21 cellular contexts compared by ENCODE assay signal in the genomic region with DNA sequence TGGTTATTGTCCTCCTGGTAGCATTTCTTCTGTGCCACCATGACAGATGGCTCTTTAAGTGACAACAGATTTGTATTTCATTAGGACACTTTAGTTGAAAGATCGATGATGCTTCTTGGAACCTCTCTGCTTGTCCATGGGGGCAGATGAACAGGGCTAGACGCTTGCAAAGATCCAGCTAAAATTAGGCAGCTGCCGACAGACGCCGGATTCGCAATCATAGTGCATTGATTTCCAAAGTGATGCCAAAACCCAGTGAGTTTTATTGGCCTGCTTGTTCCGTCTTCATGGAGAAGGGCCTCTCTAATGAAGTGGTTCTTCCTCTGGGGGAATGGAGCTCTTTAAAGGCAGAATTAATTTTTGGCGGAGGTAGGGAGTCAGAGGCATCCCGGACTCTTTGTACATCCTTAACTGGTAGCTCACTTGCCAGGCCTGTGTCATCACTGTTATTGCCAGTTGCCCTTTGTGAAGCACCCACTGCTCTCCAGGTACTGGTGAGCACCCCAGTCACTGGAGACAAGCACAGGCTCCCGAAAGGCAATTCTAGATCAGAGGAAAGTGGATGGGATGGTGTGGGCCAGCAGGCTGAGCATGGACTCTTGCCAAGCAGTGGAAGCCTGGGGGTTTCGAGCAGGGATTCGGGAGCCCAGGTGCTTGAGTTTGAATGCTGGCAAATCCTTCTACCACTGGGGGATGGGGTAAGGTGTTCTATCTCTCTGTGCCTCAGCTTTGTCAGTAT.
"Had no signal": no experiment of that assay in that cellular context is flagged by ENCODE, and none has a peak within 500 bp of the region (broad histone marks: within the 10 kb centered on the region; RNA-seq: fewer than 3 reads in every experiment).

No MANE protein-coding gene starts in this region.

- H3K36me3 Mint-ChIP-seq: activated CD4-positive, alpha-beta memory T cell treated with anti-CD3 and anti-CD28 coated beads for 36 hours; activated naive CD8-positive, alpha-beta T cell treated with anti-CD3 and anti-CD28 coated beads for 36 hours; naive thymus-derived CD4-positive, alpha-beta T cell; stimulated activated naive B cell treated with anti-CD40 and anti-IgM and Interleukin-4, amounts not matched to agents 10 μg/mL and 1 μg/mL and 100 μg/mL, for 72 hours had no signal

- H3K27ac Mint-ChIP-seq: activated B cell treated with CpG ODN at 0.5 μM for 24 hours; activated CD4-positive, alpha-beta memory T cell treated with anti-CD3 and anti-CD28 coated beads for 36 hours; activated CD4-positive, alpha-beta T cell treated with anti-CD3 and anti-CD28 coated beads for 36 hours; activated naive CD8-positive, alpha-beta T cell treated with anti-CD3 and anti-CD28 coated beads for 36 hours; naive thymus-derived CD4-positive, alpha-beta T cell; stimulated activated naive B cell treated with anti-CD40 and anti-IgM and Interleukin-4, amounts not matched to agents 10 μg/mL and 1 μg/mL and 100 μg/mL, for 72 hours had no signal

- H3K9me3 ChIP-seq: lower lobe of right lung, sigmoid colon, thoracic aorta, upper lobe of left lung had no signal

- H3K4me1 Mint-ChIP-seq: activated B cell treated with CpG ODN at 0.5 μM for 24 hours; activated CD4-positive, alpha-beta T cell treated with anti-CD3 and anti-CD28 coated beads for 36 hours; activated naive CD8-positive, alpha-beta T cell treated with anti-CD3 and anti-CD28 coated beads for 36 hours; stimulated activated naive B cell treated with anti-CD40 and anti-IgM and Interleukin-4, amounts not matched to agents 10 μg/mL and 1 μg/mL and 100 μg/mL, for 72 hours had no signal

- H3K4me3 Mint-ChIP-seq: activated B cell treated with CpG ODN at 0.5 μM for 24 hours; activated CD4-positive, alpha-beta memory T cell treated with anti-CD3 and anti-CD28 coated beads for 36 hours; activated CD4-positive, alpha-beta T cell treated with anti-CD3 and anti-CD28 coated beads for 36 hours; activated naive CD8-positive, alpha-beta T cell treated with anti-CD3 and anti-CD28 coated beads for 36 hours; naive thymus-derived CD4-positive, alpha-beta T cell; stimulated activated naive B cell treated with anti-CD40 and anti-IgM and Interleukin-4, amounts not matched to agents 10 μg/mL and 1 μg/mL and 100 μg/mL, for 72 hours had no signal

- H3K4me1 ChIP-seq: lower lobe of right lung, sigmoid colon, upper lobe of left lung had no signal

- H3K9me3 Mint-ChIP-seq: activated naive CD8-positive, alpha-beta T cell treated with anti-CD3 and anti-CD28 coated beads for 36 hours had no signal

- DNase-seq: activated B cell treated with CpG ODN at 0.5 μM for 24 hours; activated CD4-positive, alpha-beta memory T cell treated with anti-CD3 and anti-CD28 coated beads for 36 hours; activated CD4-positive, alpha-beta T cell treated with anti-CD3 and anti-CD28 coated beads for 36 hours; activated naive CD4-positive, alpha-beta T cell treated with Interleukin-2 at 50 U/mL for 16 hours; activated naive CD8-positive, alpha-beta T cell treated with anti-CD3 and anti-CD28 coated beads for 36 hours; activated T-cell treated with anti-CD3 and anti-CD28 coated beads, Interleukin-2, amount 50 U/mL, for 48 hours; cerebellar nuclear complex; foreskin fibroblast; left colon; lower lobe of right lung; naive thymus-derived CD4-positive, alpha-beta T cell; sigmoid colon; stimulated activated CD4-positive, alpha-beta T cell treated with anti-CD3 and anti-CD28 coated beads, Interleukin-15, amount 100 ng/mL, for 24 hours; stimulated activated CD8-positive, alpha-beta memory T cell treated with anti-CD3 and anti-CD28 coated beads, Interleukin-4, amount 100 ng/mL, for 48 hours; stimulated activated naive B cell treated with anti-CD40 and anti-IgM and Interleukin-4, amounts not matched to agents 10 μg/mL and 1 μg/mL and 100 μg/mL, for 72 hours; T-helper 1 cell; upper lobe of left lung had no signal

- H3K27ac ChIP-seq: coronary artery, epithelial cell of prostate, lower lobe of right lung, sigmoid colon, thoracic aorta, upper lobe of left lung had no signal

- H3K4me3 ChIP-seq: coronary artery, lower lobe of right lung, sigmoid colon, smooth muscle cell, thoracic aorta, upper lobe of left lung had no signal

- ATAC-seq: activated CD4-positive, alpha-beta T cell treated with anti-CD3 and anti-CD28 coated beads for 36 hours; left colon; lower lobe of right lung; naive thymus-derived CD4-positive, alpha-beta T cell; stimulated activated naive B cell treated with anti-CD40 and anti-IgM and Interleukin-4, amounts not matched to agents 10 μg/mL and 1 μg/mL and 100 μg/mL, for 72 hours had no signal

- H3K36me3 ChIP-seq: lower lobe of right lung, sigmoid colon, thoracic aorta, upper lobe of left lung had no signal
